23 cellular contexts compared by ENCODE assay signal in the genomic region with DNA sequence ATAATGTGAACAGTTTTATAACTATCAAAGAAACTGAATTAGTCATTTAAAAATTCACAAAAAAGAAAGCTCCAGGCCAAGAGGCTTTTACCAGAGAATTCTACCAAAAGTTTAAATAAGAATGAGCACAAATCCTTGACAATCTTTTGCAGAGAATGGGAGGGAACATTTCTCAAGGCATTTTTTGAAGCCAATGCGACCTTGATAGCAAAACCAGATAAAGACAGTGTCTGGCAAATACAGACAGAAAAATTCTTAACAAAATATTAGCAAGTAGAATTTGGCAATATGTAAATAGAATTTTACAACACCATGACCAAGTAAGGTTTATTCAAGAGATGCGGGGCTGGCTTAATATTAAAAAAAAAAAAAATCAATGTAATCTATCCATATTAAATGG.
"Had no signal": no experiment of that assay in that cellular context is flagged by ENCODE, and none has a peak within 500 bp of the region (broad histone marks: within the 10 kb centered on the region; RNA-seq: fewer than 3 reads in every experiment).

No MANE protein-coding gene starts in this region.

- H3K36me3 ChIP-seq: gastrocnemius medialis, pancreas, right atrium auricular region, tibial artery, upper lobe of left lung had no signal

- H3K27ac ChIP-seq: coronary artery, gastrocnemius medialis, pancreas, right atrium auricular region, stomach, tibial artery, upper lobe of left lung had no signal

- H3K4me3 ChIP-seq: coronary artery, gastrocnemius medialis, lung, pancreas, right atrium auricular region, smooth muscle cell, stomach, testis, tibial artery, upper lobe of left lung had no signal

- H3K4me3 Mint-ChIP-seq: effector memory CD8-positive, alpha-beta T cell; natural killer cell treated with Interleukin-12 subunit alpha and Interleukin-12 subunit beta and Interleukin-15 and Interleukin-18, amount 100 ng/mL, for 72 hours; neural crest cell; stimulated activated effector memory CD8-positive, alpha-beta T cell treated with anti-CD3 and anti-CD28 coated beads, Interleukin-12 subunit alpha, Interleukin-12 subunit beta, amount 100 ng/mL, for 72 hours had no signal

- H3K4me2 ChIP-seq: smooth muscle cell had no signal

- H3K9me3 ChIP-seq: gastrocnemius medialis, neutrophil, pancreas, stomach, testis, tibial artery, upper lobe of left lung had no signal

- DNase-seq: effector memory CD8-positive, alpha-beta T cell; foreskin fibroblast; gastrocnemius medialis; head of caudate nucleus; kidney; mesenchymal stem cell; pancreas; stimulated activated CD4-positive, alpha-beta T cell treated with anti-CD3 and anti-CD28 coated beads, Interleukin-12 subunit alpha, Interleukin-12 subunit beta, amount 100 ng/mL, for 4 hours; stimulated activated CD4-positive, alpha-beta T cell treated with anti-CD3 and anti-CD28 coated beads, Interleukin-1b, Interleukin-23, amount 100 ng/mL, for 48 hours; stimulated activated CD4-positive, alpha-beta T cell treated with anti-CD3 and anti-CD28 coated beads, Interleukin-4, amount 100 ng/mL, for 1 hour; stimulated activated naive CD4-positive, alpha-beta T cell treated with Interleukin-2 at 50 U/mL for 16 hours; stomach; testis; tibial artery; upper lobe of left lung had no signal

- H3K27me3 Mint-ChIP-seq: effector memory CD8-positive, alpha-beta T cell; natural killer cell treated with Interleukin-12 subunit alpha and Interleukin-12 subunit beta and Interleukin-15 and Interleukin-18, amount 100 ng/mL, for 72 hours had no signal

- H3K36me3 Mint-ChIP-seq: natural killer cell treated with Interleukin-12 subunit alpha and Interleukin-12 subunit beta and Interleukin-15 and Interleukin-18, amount 100 ng/mL, for 72 hours had no signal

- H3K9me3 Mint-ChIP-seq: effector memory CD8-positive, alpha-beta T cell; natural killer cell treated with Interleukin-12 subunit alpha and Interleukin-12 subunit beta and Interleukin-15 and Interleukin-18, amount 100 ng/mL, for 72 hours; stimulated activated effector memory CD8-positive, alpha-beta T cell treated with anti-CD3 and anti-CD28 coated beads, Interleukin-12 subunit alpha, Interleukin-12 subunit beta, amount 100 ng/mL, for 72 hours had no signal

- H3K27ac Mint-ChIP-seq: effector memory CD8-positive, alpha-beta T cell; natural killer cell treated with Interleukin-12 subunit alpha and Interleukin-12 subunit beta and Interleukin-15 and Interleukin-18, amount 100 ng/mL, for 72 hours; stimulated activated effector memory CD8-positive, alpha-beta T cell treated with anti-CD3 and anti-CD28 coated beads, Interleukin-12 subunit alpha, Interleukin-12 subunit beta, amount 100 ng/mL, for 72 hours had no signal

- H3K4me1 ChIP-seq: gastrocnemius medialis, testis had no signal

- H3K27me3 ChIP-seq: gastrocnemius medialis, neutrophil, pancreas, right atrium auricular region, stomach, testis, tibial artery, upper lobe of left lung had no signal
